33 cellular contexts compared by ENCODE assay signal in genomic region chr1:74799119-74799518, GRCh38.
"Had no signal": no experiment of that assay in that cellular context is flagged by ENCODE, and none has a peak within 500 bp of the region (broad histone marks: within the 10 kb centered on the region; RNA-seq: fewer than 3 reads in every experiment).

No MANE protein-coding gene starts in this region.

- H3K36me3 ChIP-seq: ascending aorta, cardiac muscle cell had no signal

- H3K4me3 ChIP-seq: ascending aorta, cardiac muscle cell, PC-9 had no signal

- DNase-seq: activated CD4-positive, alpha-beta memory T cell treated with anti-CD3 and anti-CD28 coated beads, Interleukin-2, amount 10 ng/mL, durations not matched to agents 7 days and 5 days; activated CD4-positive, alpha-beta T cell treated with anti-CD3 and anti-CD28 coated beads for 1 hour; activated CD4-positive, alpha-beta T cell treated with anti-CD3 and anti-CD28 coated beads for 48 hours; activated CD4-positive, CD25-positive, alpha-beta regulatory T cell; activated CD8-positive, alpha-beta memory T cell treated with anti-CD3 and anti-CD28 coated beads for 24 hours; activated effector memory CD4-positive, alpha-beta T cell treated with anti-CD3 and anti-CD28 coated beads, Interleukin-2, amount 50 U/mL, for 16 hours; activated naive CD4-positive, alpha-beta T cell; activated naive CD4-positive, alpha-beta T cell treated with anti-CD3 and anti-CD28 coated beads, Interleukin-2, amount 50 U/mL, for 16 hours; activated naive CD8-positive, alpha-beta T cell treated with anti-CD3 and anti-CD28 coated beads for 36 hours; activated T-cell treated with anti-CD3 and anti-CD28 coated beads, Interleukin-2, amount 50 U/mL, for 1 hour; activated T-cell treated with anti-CD3 and anti-CD28 coated beads, Interleukin-2, amount 50 U/mL, for 72 hours; amniotic stem cell; MM.1S; NCI-H1105 treated with DMSO at 0.1 percent for 48 hours; NCI-H1436; NCI-H1694; NCI-H1930; NCI-H2081 treated with DMSO at 0.1 percent for 48 hours; NCI-H226; NCI-H524 treated with DMSO at 0.1 percent for 48 hours; NK-92 treated with Interleukin-12 subunit alpha and Interleukin-12 subunit beta, amount 100 ng/mL, for 24 hours; PC-9; Right ventricle myocardium superior; SW 1271; T-helper 1 cell; T-helper 2 cell; T-helper 9 cell had no signal

- ATAC-seq: activated T-cell treated with anti-CD3 and anti-CD28 coated beads, Interleukin-2, amount 50 U/mL, for 72 hours; activated T-helper 17 cell treated with anti-CD3 and anti-CD28 coated beads, Interleukin-2, amount 50 U/mL, for 72 hours had no signal

- FAIRE-seq: RCC 7860 had no signal

- H3K4me1 ChIP-seq: ascending aorta had no signal

- H2AFZ ChIP-seq: PC-9 had no signal

- H3K9me3 ChIP-seq: ascending aorta had no signal

- H3K27ac ChIP-seq: ascending aorta, cardiac muscle cell, PC-9, RWPE1, VCaP had no signal

- H3K4me2 ChIP-seq: PC-9 had no signal

- H3K27me3 ChIP-seq: ascending aorta, cardiac muscle cell had no signal
